In genomic region chrX:106619797-106620196, GRCh38 we compare ENCODE assay signal across 10 cellular contexts. TPM values are rescaled to one million over a fixed set of nuclear protein-coding genes. Genes with fewer than 3 reads are reported as not detected.
DNase-seq lines count a peak whose midpoint lies in the region; ATAC-seq lines count a peak whose summit lies in the region.
"Had no signal": no experiment of that assay in that cellular context is flagged by ENCODE, and none has a peak within 500 bp of the region (broad histone marks: within the 10 kb centered on the region; RNA-seq: fewer than 3 reads in every experiment).

No MANE protein-coding gene starts in this region.

- no peaks in the 10 kb centered on the region for H4K20me1 ChIP-seq in Karpas-422 (ENCODE audit: insufficient read depth, low read depth, low read length)

- H3K9ac ChIP-seq in Karpas-422 (ENCODE audit: low read length) = no peak overlapping the region

- H3K36me3 ChIP-seq in Karpas-422 (ENCODE audit: insufficient read depth, low read length) = no peaks in the 10 kb centered on the region
- H3K36me3 ChIP-seq: vagina had no signal

- DNase-seq in ELR (ENCODE audit: low read depth) (peak; percentile 29), HPDE6-E6E7 (ENCODE audit: extremely low spot score) (peak; percentile 4), astrocyte of the hippocampus (ENCODE audit: low read depth, low spot score) (peak; percentile 6), myocyte (ENCODE audit: low read depth) (peak; percentile 3), NCI-H146 treated with DMSO at 0.1 percent for 48 hours (lab: John Stamatoyannopoulos, UW; ENCODE audit: unreplicated experiment) (no peak), Karpas-422 (no peak), MV-4-11 (lab: John Stamatoyannopoulos, UW) (no peak)
- DNase-seq: activated gamma-delta T cell had no signal

- no peaks in the 10 kb centered on the region for H3K9me2 ChIP-seq in Karpas-422 (replicated peaks; ENCODE audit: insufficient read depth, low read length)

- no peaks in the 10 kb centered on the region for H3K9me3 ChIP-seq in Karpas-422 (ENCODE audit: low read length)
- H3K9me3 ChIP-seq: vagina had no signal

- no peak for ATAC-seq in HG02642 (IDR thresholded peaks at IDR 0.05; ENCODE audit: poor library complexity, unreplicated experiment)

- peaks cover 9% of the 10 kb centered on the region for H3K4me1 ChIP-seq in Karpas-422 (ENCODE audit: low read length)
- H3K4me1 ChIP-seq: vagina had no signal

- no peak overlapping the region for H2AFZ ChIP-seq in Karpas-422 (ENCODE audit: low read length)

- H3K27me3 ChIP-seq in Karpas-422 (ENCODE audit: low read length) = no peaks in the 10 kb centered on the region
- H3K27me3 ChIP-seq: vagina had no signal

- H3K4me2 ChIP-seq in Karpas-422 (ENCODE audit: low read depth, low read length, poor library complexity, severe bottlenecking) = no peak overlapping the region

- no peak overlapping the region for H3K4me3 ChIP-seq in Karpas-422 (ENCODE audit: low read length)
- H3K4me3 ChIP-seq: vagina had no signal

- H3K79me2 ChIP-seq in Karpas-422 (ENCODE audit: low read length) = peaks cover 88% of the 10 kb centered on the region

- no peak overlapping the region for H3K27ac ChIP-seq in Karpas-422 (ENCODE audit: low read length)
- H3K27ac ChIP-seq: vagina had no signal

RNA-seq across cellular contexts. Expression of gene RADX, which starts 8.0 kb away (rescaled TPM):
- total RNA-seq in myocyte = 0.75 and 0.83 TPM in 2 replicates
- polyA plus RNA-seq in myocyte (2012) = 0.34 TPM
- 18.4 and 22.7 TPM in 2 replicates for total RNA-seq in Karpas-422 (2014; rRNA removed; shearing (Covaris generic); ENCODE audit: low replicate concordance)

Comparison
In these comparisons a context has a peak if more than half of its experiments do, and no peak if none do; other contexts are left out.
1. DNase-seq: peak in ELR (single experiment), HPDE6-E6E7 (single experiment), astrocyte of the hippocampus (single experiment) and myocyte (single experiment); none in NCI-H146 treated with DMSO at 0.1 percent for 48 hours (single experiment), Karpas-422 (single experiment) and MV-4-11 (single experiment).
2. RNA of gene RADX, which starts 8.0 kb away (total RNA-seq): 18.4 to 22.7 TPM in Karpas-422; 0.75 to 0.83 TPM in myocyte; every median in the first group is over 10 times any median in the second.